ENCODE assay signal across 15 cellular contexts in genomic region chr3:176663376-176663775, GRCh38.
A peak's percentile ranks its signal among the peaks of the same experiment; 100 is the strongest.
DNase-seq lines count a peak whose midpoint lies in the region; ATAC-seq and TF ChIP-seq lines count a peak whose summit lies in the region.
"Had no signal": no experiment of that assay in that cellular context is flagged by ENCODE, and none has a peak within 500 bp of the region (broad histone marks: within the 10 kb centered on the region; RNA-seq: fewer than 3 reads in every experiment).

No MANE protein-coding gene starts in this region.

- no peak overlapping the region for H3K4me3 Mint-ChIP-seq in GM23338
- H3K4me3 Mint-ChIP-seq: activated CD8-positive, alpha-beta memory T cell treated with anti-CD3 and anti-CD28 coated beads, Interleukin-2, amount 10 ng/mL, durations not matched to agents 7 days and 5 days had no signal

- peaks cover 5% of the 10 kb centered on the region for H3K27me3 Mint-ChIP-seq in GM23338 (ENCODE audit: insufficient read depth, low read depth, poor library complexity)
- H3K27me3 Mint-ChIP-seq: activated CD8-positive, alpha-beta memory T cell treated with anti-CD3 and anti-CD28 coated beads, Interleukin-2, amount 10 ng/mL, durations not matched to agents 7 days and 5 days had no signal

- intact Hi-C loops in adrenal gland (cut with DNase I) = no loop called here

- H3K4me2 ChIP-seq in GM23338 = 0 out of 2 replicates have a peak overlapping the region, but pooled peaks have one; percentile 8
- no peak overlapping the region for H3K4me2 ChIP-seq in osteoblast (ENCODE audit: insufficient read depth, low read length)

- DNase-seq in GM23338 (ENCODE audit: low spot score) = peak; percentile 33
- peak; percentile 28 for DNase-seq in adipocyte (ENCODE audit: low read depth)
- no peak for DNase-seq in osteoblast (ENCODE audit: insufficient read length, low spot score, missing footprints)
- DNase-seq in DMS153 treated with DMSO at 0.1 percent for 48 hours (lab: John Stamatoyannopoulos, UW; ENCODE audit: unreplicated experiment) = no peak
- no peak for DNase-seq in adrenal gland
- no peak for DNase-seq in upper lobe of left lung
- DNase-seq: activated CD8-positive, alpha-beta memory T cell treated with anti-CD3 and anti-CD28 coated beads, Interleukin-2, amount 10 ng/mL, durations not matched to agents 7 days and 5 days; islet precursor cell; spleen; stomach had no signal

- peaks cover 24% of the 10 kb centered on the region for H3K4me1 Mint-ChIP-seq in GM23338
- H3K4me1 Mint-ChIP-seq: activated CD8-positive, alpha-beta memory T cell treated with anti-CD3 and anti-CD28 coated beads, Interleukin-2, amount 10 ng/mL, durations not matched to agents 7 days and 5 days had no signal

- H3K9me3 ChIP-seq in adipocyte (ENCODE audit: control insufficient read depth, low read length) = no peaks in the 10 kb centered on the region
- no peaks in the 10 kb centered on the region for H3K9me3 ChIP-seq in iPS-20b (ENCODE audit: insufficient read depth, low read depth, low read length)
- no peaks in the 10 kb centered on the region for H3K9me3 ChIP-seq in osteoblast (ENCODE audit: low read depth, low read length)
- no peaks in the 10 kb centered on the region for H3K9me3 ChIP-seq in adrenal gland (replicated peaks in 1 of 3)
- no peaks in the 10 kb centered on the region for H3K9me3 ChIP-seq in upper lobe of left lung
- H3K9me3 ChIP-seq: stomach had no signal

- no peaks in the 10 kb centered on the region for H3K36me3 Mint-ChIP-seq in GM23338 (ENCODE audit: low read depth)
- H3K36me3 Mint-ChIP-seq: activated CD8-positive, alpha-beta memory T cell treated with anti-CD3 and anti-CD28 coated beads, Interleukin-2, amount 10 ng/mL, durations not matched to agents 7 days and 5 days had no signal

- 0 out of 3 replicates have a peak, but pooled peaks cover 5% of the 10 kb centered on the region for H3K9me3 Mint-ChIP-seq in GM23338

- no peak for TF ChIP-seq EP300 in upper lobe of left lung (IDR thresholded peaks at IDR 0.05)

- peaks cover 10% of the 10 kb centered on the region for H3K4me1 ChIP-seq in ACC112 (ENCODE audit: control insufficient read depth, insufficient read depth, low read length, unreplicated experiment)
- H3K4me1 ChIP-seq in GM23338 (ENCODE audit: insufficient read depth) = peaks cover 14% of the 10 kb centered on the region
- no peaks in the 10 kb centered on the region for H3K4me1 ChIP-seq in adipocyte (ENCODE audit: control insufficient read depth, insufficient read depth, low read length)
- peaks cover 14% of the 10 kb centered on the region; the same call in 1 of the 2 replicates for H3K4me1 ChIP-seq in iPS-20b (ENCODE audit: insufficient read depth, low read length)
- H3K4me1 ChIP-seq in osteoblast (ENCODE audit: insufficient read depth, low read length) = peaks cover 7% of the 10 kb centered on the region
- peaks cover 0 to 12% of the 10 kb centered on the region in 2 donors for H3K4me1 ChIP-seq in adrenal gland (replicated peaks in 1 of 2)
- H3K4me1 ChIP-seq in upper lobe of left lung = peaks cover 0 to 4% (median 0%) of the 10 kb centered on the region in 4 donors
- H3K4me1 ChIP-seq: parathyroid adenoma had no signal

- H3K79me2 ChIP-seq in ACC112 (ENCODE audit: control insufficient read depth, insufficient read depth, low read length, unreplicated experiment) = no peaks in the 10 kb centered on the region
- H3K79me2 ChIP-seq in GM23338 (replicated peaks; ENCODE audit: insufficient read depth) = no peaks in the 10 kb centered on the region
- no peaks in the 10 kb centered on the region for H3K79me2 ChIP-seq in osteoblast (ENCODE audit: insufficient read depth, low read length)
- H3K79me2 ChIP-seq: parathyroid adenoma had no signal

- no peaks in the 10 kb centered on the region for H3K9me2 ChIP-seq in GM23338 (ENCODE audit: insufficient read depth)

- no peaks in the 10 kb centered on the region for H3K36me3 ChIP-seq in ACC112 (ENCODE audit: insufficient read depth, low read length)
- H3K36me3 ChIP-seq in GM23338 (ENCODE audit: insufficient read depth) = no peaks in the 10 kb centered on the region
- H3K36me3 ChIP-seq in adipocyte (ENCODE audit: control insufficient read depth, insufficient read depth, low read length, severe bottlenecking) = no peaks in the 10 kb centered on the region
- no peaks in the 10 kb centered on the region for H3K36me3 ChIP-seq in iPS-20b (ENCODE audit: insufficient read depth, low read depth, low read length)
- H3K36me3 ChIP-seq in osteoblast (ENCODE audit: insufficient read depth, low read length) = no peaks in the 10 kb centered on the region
- no peaks in the 10 kb centered on the region for H3K36me3 ChIP-seq in adrenal gland (replicated peaks in 1 of 2)
- no peaks in the 10 kb centered on the region for H3K36me3 ChIP-seq in upper lobe of left lung
- H3K36me3 ChIP-seq: cardiac muscle cell, spleen, stomach had no signal

- H4K20me1 ChIP-seq in GM23338 (replicated peaks; ENCODE audit: insufficient read depth) = no peaks in the 10 kb centered on the region
- H4K20me1 ChIP-seq in osteoblast (ENCODE audit: insufficient read depth, low read length) = no peaks in the 10 kb centered on the region

- ATAC-seq in GM23338 (peak; percentile 77), upper lobe of left lung (ENCODE audit: low FRiP score in 2 of 2) (no peak)
- ATAC-seq: activated CD8-positive, alpha-beta memory T cell treated with anti-CD3 and anti-CD28 coated beads, Interleukin-2, amount 10 ng/mL, durations not matched to agents 7 days and 5 days had no signal

- H3K4me3 ChIP-seq in ACC112 (ENCODE audit: low read depth, low read length) (peak overlapping the region; percentile 20), GM23338 (no peak overlapping the region), adipocyte (ENCODE audit: low read length) (no peak overlapping the region), iPS-20b (ENCODE audit: low read length) (no peak overlapping the region), osteoblast (ENCODE audit: insufficient read depth, low read length) (no peak overlapping the region), adrenal gland (no peak overlapping the region), upper lobe of left lung (no peak overlapping the region)
- H3K4me3 ChIP-seq: cardiac muscle cell, spleen, stomach had no signal

- no peak overlapping the region for H3K27ac ChIP-seq in ACC112 (ENCODE audit: low read depth, low read length)
- H3K27ac ChIP-seq in GM23338 (ENCODE audit: low read depth) = peak overlapping the region; percentile 39; the same call in 1 of the 2 replicates
- H3K27ac ChIP-seq in iPS-20b (ENCODE audit: low read length) = no peak overlapping the region
- no peak overlapping the region for H3K27ac ChIP-seq in osteoblast (ENCODE audit: low read depth, low read length)
- H3K27ac ChIP-seq in adrenal gland = no peak overlapping the region
- no peak overlapping the region for H3K27ac ChIP-seq in upper lobe of left lung
- H3K27ac ChIP-seq: cardiac muscle cell, parathyroid adenoma, stomach, VCaP had no signal

- H3K9ac ChIP-seq in adipocyte (ENCODE audit: low read length) (no peak overlapping the region), iPS-20b (ENCODE audit: low read depth, low read length) (0 out of 2 replicates have a peak overlapping the region, but pooled peaks have one; percentile 14)
- H3K9ac ChIP-seq: parathyroid adenoma had no signal

- H2AFZ ChIP-seq in ACC112 (ENCODE audit: low read length, unreplicated experiment) = peak overlapping the region; percentile 86
- H2AFZ ChIP-seq in GM23338 = no peak overlapping the region
- no peak overlapping the region for H2AFZ ChIP-seq in osteoblast (ENCODE audit: low read length)
- H2AFZ ChIP-seq: parathyroid adenoma had no signal

- 63 to 78% (median 68%) methylated on average over 1 of the region's 1 CpG for WGBS in adrenal gland, 4 donors
- 54 to 74% methylated on average over 1 of the region's 1 CpG for WGBS in upper lobe of left lung, 2 donors

- H3K27me3 ChIP-seq in ACC112 (ENCODE audit: insufficient read depth, low read length) (no peaks in the 10 kb centered on the region), GM23338 (ENCODE audit: insufficient read depth) (no peaks in the 10 kb centered on the region), adipocyte (replicated peaks; ENCODE audit: control insufficient read depth, insufficient read depth, low read length) (no peaks in the 10 kb centered on the region), iPS-20b (ENCODE audit: insufficient read depth, low read length) (no peaks in the 10 kb centered on the region), osteoblast (ENCODE audit: insufficient read depth, low read length) (no peaks in the 10 kb centered on the region), adrenal gland (no peaks in the 10 kb centered on the region), upper lobe of left lung (no peaks in the 10 kb centered on the region)
- H3K27me3 ChIP-seq: cardiac muscle cell, spleen, stomach had no signal

- no peak for TF ChIP-seq POLR2A in adrenal gland (IDR thresholded peaks at IDR 0.05)
- no peak for TF ChIP-seq POLR2A in upper lobe of left lung (IDR thresholded peaks at IDR 0.05)

- H3K27ac Mint-ChIP-seq in GM23338 = peak overlapping the region; percentile 94
- H3K27ac Mint-ChIP-seq: activated CD8-positive, alpha-beta memory T cell treated with anti-CD3 and anti-CD28 coated beads, Interleukin-2, amount 10 ng/mL, durations not matched to agents 7 days and 5 days had no signal

- H3F3A ChIP-seq in GM23338 (replicated peaks; ENCODE audit: low read depth) = no peaks in the 10 kb centered on the region

- TF ChIP-seq CTCF in GM23338 (conservative IDR thresholded peaks at IDR 0.05; ENCODE audit: low read depth in 2 of 2) (no peak), osteoblast (IDR thresholded peaks at IDR 0.05; ENCODE audit: extremely low read depth, low read depth, low read length) (no peak), adrenal gland (IDR thresholded peaks at IDR 0.05) (no peak), upper lobe of left lung (IDR thresholded peaks at IDR 0.05) (no peak)

TF ChIP-seq in GM23338, 12 proteins besides CTCF, POLR2A, EP300 and RAD21 (continues in another document):
- TF ChIP-seq CREB1 (CRISPR knock-in tag; IDR thresholded peaks at IDR 0.05; ENCODE audit: low read depth) = no peak

Comparison
In these comparisons a context has a peak if more than half of its experiments do, and no peak if none do; other contexts are left out.
1. DNase-seq: peak in GM23338 (single experiment) and adipocyte (single experiment); none in osteoblast (single experiment), DMS153 treated with DMSO at 0.1 percent for 48 hours (single experiment), adrenal gland (0 of 7) and upper lobe of left lung (0 of 2).